Comparison of ENCODE assay signal across 10 cellular contexts in the genomic region with DNA sequence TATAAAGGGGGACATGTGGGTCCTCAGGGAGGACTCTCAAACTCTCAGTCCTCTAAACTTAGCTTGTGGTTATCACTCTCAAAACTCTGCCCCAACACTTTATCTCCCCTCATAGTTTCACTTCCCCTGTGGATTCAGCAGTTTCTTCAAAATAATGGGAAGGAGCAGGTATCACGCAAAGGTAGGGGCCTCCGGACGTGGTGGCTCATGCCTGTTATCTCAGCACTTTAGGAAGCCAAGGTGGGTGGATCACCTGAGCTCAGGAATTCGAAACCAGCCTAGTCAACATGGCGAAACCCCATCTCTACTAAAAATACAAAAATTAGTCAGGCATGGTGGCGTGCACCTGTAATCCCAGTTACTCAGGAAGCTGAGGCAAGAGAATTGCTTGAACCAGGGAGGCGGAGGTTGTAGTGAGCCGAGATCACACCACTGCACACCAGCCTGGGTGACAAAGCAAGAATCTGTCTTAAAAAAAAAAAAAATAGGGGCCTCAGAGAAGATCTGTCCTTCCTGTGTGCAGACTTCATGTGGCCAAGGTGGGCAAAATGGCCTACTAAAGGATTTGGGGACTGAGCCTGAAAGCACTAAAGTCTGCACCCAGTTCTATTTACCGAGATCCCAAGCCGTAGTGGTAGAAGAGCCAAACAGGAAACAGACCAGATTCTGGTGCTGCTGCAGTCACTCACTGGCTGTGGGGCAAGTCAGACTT. TPM values are rescaled to one million over a fixed set of nuclear protein-coding genes. Genes with fewer than 3 reads are reported as not detected.
DNase-seq lines count a peak whose midpoint lies in the region; ATAC-seq and TF ChIP-seq lines count a peak whose summit lies in the region.
"Had no signal": no experiment of that assay in that cellular context is flagged by ENCODE, and none has a peak within 500 bp of the region (broad histone marks: within the 10 kb centered on the region; RNA-seq: fewer than 3 reads in every experiment).

No MANE protein-coding gene starts in this region.

- peak overlapping the region in 8 of 11 experiments; percentile 10 to 47 (median 40); a peak in 11 of 22 replicates for H3K9ac ChIP-seq in BLaER1 treated with 17β-estradiol and CSF1 and Interleukin-3, amounts not matched to agents 10 nM and 100 nM

- H3K36me3 ChIP-seq in BLaER1 treated with 17β-estradiol and CSF1 and Interleukin-3, amounts not matched to agents 10 nM and 100 nM, result peaks cover 0 to 30% (median 13%) of the 10 kb centered on the region in 11 experiments; a peak in 11 of 22 replicates
- no peaks in the 10 kb centered on the region for H3K36me3 ChIP-seq in H7 (replicated peaks; ENCODE audit: control insufficient read depth, insufficient read depth, low read length)

- BruUV-seq in Calu3 (replicated peaks; lab: Mats Ljungman, UMichigan), result no TSS peak

- no peak overlapping the region for H3K4me3 Mint-ChIP-seq in Calu3 (ENCODE audit: low read depth, unreplicated experiment)

- peaks cover 0 to 24% (median 0%) of the 10 kb centered on the region in 11 experiments; a peak in 5 of 22 replicates for H4K20me1 ChIP-seq in BLaER1 treated with 17β-estradiol and CSF1 and Interleukin-3, amounts not matched to agents 10 nM and 100 nM

- peak; percentile 66 for ATAC-seq in GM19395 (IDR thresholded peaks at IDR 0.05; ENCODE audit: unreplicated experiment)
- ATAC-seq in HG03460 (IDR thresholded peaks at IDR 0.05; ENCODE audit: unreplicated experiment), result peak; percentile 68

- peaks cover 30% of the 10 kb centered on the region for H3K27me3 Mint-ChIP-seq in Calu3 (ENCODE audit: unreplicated experiment)

- intact Hi-C loops in Calu3 (cut with micrococcal nuclease; ENCODE audit: unreplicated experiment), result no loop called here

- peaks cover 9% of the 10 kb centered on the region for H3K4me1 Mint-ChIP-seq in Calu3 (ENCODE audit: low read depth, unreplicated experiment)

- peak overlapping the region in 10 of 11 experiments; percentile 15 to 69 (median 58); a peak in 20 of 22 replicates for H3K27ac ChIP-seq in BLaER1 treated with 17β-estradiol and CSF1 and Interleukin-3, amounts not matched to agents 10 nM and 100 nM

- H3K36me3 Mint-ChIP-seq in Calu3 (ENCODE audit: insufficient read depth, unreplicated experiment), result no peaks in the 10 kb centered on the region

- H3K27ac Mint-ChIP-seq in Calu3 (ENCODE audit: unreplicated experiment), result no peak overlapping the region

- TF ChIP-seq CTCF in Calu3 (IDR thresholded peaks at IDR 0.05; ENCODE audit: unreplicated experiment), result no peak

- peaks cover 66 to 87% (median 78%) of the 10 kb centered on the region in 10 experiments for H3K4me1 ChIP-seq in BLaER1 treated with 17β-estradiol and CSF1 and Interleukin-3, amounts not matched to agents 10 nM and 100 nM

- H3K4me2 ChIP-seq in BLaER1 treated with 17β-estradiol and CSF1 and Interleukin-3, amounts not matched to agents 10 nM and 100 nM, result peak overlapping the region; percentile 78 to 99 (median 89)

- DNase-seq in activated naive CD4-positive, alpha-beta T cell treated with anti-CD3 and anti-CD28 coated beads, Interleukin-2, amount 50 U/mL, for 16 hours, result peak; percentile 46
- DNase-seq in Calu3, result no peak
- no peak for DNase-seq in NCI-H187 treated with DMSO at 0.1 percent for 48 hours (lab: John Stamatoyannopoulos, UW)
- DNase-seq in islet precursor cell, result no peak
- DNase-seq in H7, result no peak
- DNase-seq: NCI-H1105 had no signal

- H3K9me3 ChIP-seq in BLaER1 treated with 17β-estradiol and CSF1 and Interleukin-3, amounts not matched to agents 10 nM and 100 nM (replicated peaks in 1 of 11), result no peaks in the 10 kb centered on the region

- CTCF ChIA-PET in Calu3 (lab: Charles Lee), result no interaction called here

- peak overlapping the region in 9 of 10 experiments; percentile 4 to 50 (median 16); a peak in 9 of 20 replicates for H3K4me3 ChIP-seq in BLaER1 treated with 17β-estradiol and CSF1 and Interleukin-3, amounts not matched to agents 10 nM and 100 nM
- no peak overlapping the region for H3K4me3 ChIP-seq in H7 (ENCODE audit: insufficient read depth, low read depth, low read length)
- H3K4me3 ChIP-seq: lung had no signal

- no peaks in the 10 kb centered on the region for H3K27me3 ChIP-seq in BLaER1 treated with 17β-estradiol and CSF1 and Interleukin-3, amounts not matched to agents 10 nM and 100 nM
- peaks cover 32% of the 10 kb centered on the region for H3K27me3 ChIP-seq in H7 (ENCODE audit: control insufficient read depth, insufficient read depth, low read length)

- no peaks in the 10 kb centered on the region for H3K9me3 Mint-ChIP-seq in Calu3 (ENCODE audit: low read depth, unreplicated experiment)

RNA-seq across cellular contexts. Expression of gene ITGB7, which starts 6.4 kb away (rescaled TPM):
- total RNA-seq in Calu3 (2022), result 4.3 and 5.0 TPM in 2 replicates
- total RNA-seq in H7 (2014; rRNA removed; shearing (Covaris generic)), result 0.30 and 0.52 TPM in 2 replicates

RNA-seq across cellular contexts. Expression of gene CSAD, which starts 19.9 kb away (rescaled TPM):
- 12.2 and 24.0 TPM in 2 replicates for total RNA-seq in Calu3 (2022)
- total RNA-seq in H7 (2014; rRNA removed; shearing (Covaris generic)), result 3.0 and 3.4 TPM in 2 replicates

RNA-seq across cellular contexts. Expression of gene ZNF740, which starts 20.1 kb away (rescaled TPM):
- 30.3 and 32.7 TPM in 2 replicates for total RNA-seq in Calu3 (2022)
- total RNA-seq in H7 (2014; rRNA removed; shearing (Covaris generic)), result 8.7 and 9.1 TPM in 2 replicates

RNA-seq across cellular contexts. Expression of gene RARG, which starts 31.4 kb away (rescaled TPM):
- total RNA-seq in Calu3 (2022), result 36.7 and 43.0 TPM in 2 replicates
- total RNA-seq in H7 (2014; rRNA removed; shearing (Covaris generic)), result 50.1 and 58.1 TPM in 2 replicates
